ENCODE assay signal across 28 cellular contexts in genomic region chr6:49499121-49499520, GRCh38. TPM values are rescaled to one million over a fixed set of nuclear protein-coding genes. Genes with fewer than 3 reads are reported as not detected.
"Had no signal": no experiment of that assay in that cellular context is flagged by ENCODE, and none has a peak within 500 bp of the region (broad histone marks: within the 10 kb centered on the region; RNA-seq: fewer than 3 reads in every experiment).

No MANE protein-coding gene starts in this region.

- H3K27ac ChIP-seq: PC-9, Peyer's patch, SJCRH30 had no signal

- FAIRE-seq: HepG2 had no signal

- ATAC-seq: HepG2, Right ventricle myocardium inferior, SK-N-SH treated with all-trans-retinoic acid at 6 μM for 48 hours had no signal

- H3K4me3 ChIP-seq: PC-9, Peyer's patch, SJCRH30 had no signal

- H3K36me3 ChIP-seq: Peyer's patch, SJCRH30 had no signal

- H3K9me3 ChIP-seq: Peyer's patch, SJCRH30 had no signal

- H3K27me3 ChIP-seq: Peyer's patch, SJCRH30 had no signal

- H3K4me1 ChIP-seq: Peyer's patch had no signal

- DNase-seq: IMR-90; Karpas-422; KG1; MV-4-11; NCI-H1092; NCI-H1417 treated with DMSO at 0.1 percent for 48 hours; NCI-H1694 treated with DMSO at 0.1 percent for 48 hours; NCI-H1930; NCI-H2081; NCI-H345; NCI-H446 treated with DMSO at 0.1 percent for 48 hours; NCI-H510A treated with DMSO at 0.1 percent for 48 hours; NCI-H526; NCI-H748 treated with DMSO at 0.1 percent for 48 hours; NK-92 treated with Interleukin-12 subunit alpha and Interleukin-12 subunit beta, amount 100 ng/mL, for 24 hours; PC-9; Peyer's patch; SHP77 treated with DMSO at 0.1 percent for 48 hours; SJCRH30; T-helper 2 cell had no signal

RNA-seq across cellular contexts. Expression of gene GLYATL3, which starts 0.6 kb away (rescaled TPM):
- total RNA-seq: HepG2; HT-29; IMR-90; MCF 10A; OCI-LY7; PC-9; Peyer's patch; Right ventricle myocardium inferior; RPMI7951; SJCRH30; T-helper 1 cell treated with Interleukin-12 subunit alpha and Interleukin-12 subunit beta and Interleukin-4 antibody, amounts not matched to agents 30 ng/mL and 1 ng/mL, for 36 hours had no signal
- polyA plus RNA-seq: IMR-90 had no signal

RNA-seq across cellular contexts. Expression of gene C6orf141, which starts 51.3 kb away (rescaled TPM):
- total RNA-seq: HepG2; IMR-90; OCI-LY7; Right ventricle myocardium inferior; SJCRH30; T-helper 1 cell treated with Interleukin-12 subunit alpha and Interleukin-12 subunit beta and Interleukin-4 antibody, amounts not matched to agents 30 ng/mL and 1 ng/mL, for 36 hours had no signal
- polyA plus RNA-seq: IMR-90 had no signal
